ENCODE assay signal across 8 cellular contexts in the genomic region with DNA sequence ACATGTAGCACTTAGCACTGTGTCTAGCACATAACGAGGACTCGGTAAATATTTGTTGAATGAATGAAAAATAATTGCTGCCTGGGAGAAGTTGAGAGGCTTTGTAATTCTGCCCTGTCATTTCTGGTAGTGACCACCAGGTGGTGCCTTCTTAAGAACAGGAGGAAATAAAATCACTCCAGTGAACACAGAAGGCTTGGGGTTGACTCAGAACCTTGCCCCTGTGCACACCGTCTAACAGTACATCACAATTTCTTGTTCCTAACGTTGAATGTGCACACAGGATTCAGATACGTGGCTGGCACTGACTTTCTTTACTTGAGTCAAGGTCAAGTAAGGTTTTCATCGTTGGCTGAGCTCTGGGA.
DNase-seq lines count a peak whose midpoint lies in the region; ATAC-seq lines count a peak whose summit lies in the region.

No MANE protein-coding gene starts in this region.

- ATAC-seq in HG02973 (IDR thresholded peaks at IDR 0.05; ENCODE audit: unreplicated experiment) (no peak), GM21619 (IDR thresholded peaks at IDR 0.05; ENCODE audit: unreplicated experiment) (no peak)

- peak; percentile 56 for DNase-seq in DMS53 (lab: John Stamatoyannopoulos, UW)
- DNase-seq in DMS53 treated with DMSO at 0.1 percent for 48 hours (lab: John Stamatoyannopoulos, UW; ENCODE audit: unreplicated experiment), result no peak
- DNase-seq in NAMALWA (ENCODE audit: low spot score), result peak; percentile 24
- DNase-seq in activated CD4-positive, alpha-beta T cell treated with anti-CD3 and anti-CD28 coated beads for 4 hours, result peak; percentile 2 to 3
- DNase-seq in fibroblast of peridontal ligament (ENCODE audit: extremely low read depth), result peak; percentile 1
- peak; percentile 54 for DNase-seq in renal cortical epithelial cell (ENCODE audit: low read depth)
